1 cellular context compared by ENCODE assay signal in the genomic region with DNA sequence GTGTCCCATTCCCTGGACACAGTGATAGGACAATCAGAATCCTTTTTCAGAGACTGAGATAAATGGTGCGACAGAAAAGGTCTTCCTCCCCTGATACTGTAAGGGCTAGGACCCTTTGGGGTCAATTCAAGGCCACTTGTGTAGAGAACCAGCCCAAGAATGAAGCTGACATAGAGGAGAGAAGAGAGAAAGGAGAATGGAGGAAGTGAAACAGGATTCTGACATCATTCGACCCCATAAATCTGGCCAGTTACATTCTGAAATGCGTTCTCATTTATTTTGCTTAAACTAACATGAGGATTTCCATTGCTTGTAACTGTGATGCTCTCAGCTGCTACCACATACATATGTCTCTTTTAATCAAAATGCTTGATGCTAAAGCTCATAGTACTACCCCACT.
TF ChIP-seq lines count a peak whose summit lies in the region.

No MANE protein-coding gene starts in this region.

TF ChIP-seq in WTC11, 78 proteins besides CTCF, POLR2A, EP300 and RAD21 (continued from another document):
- TF ChIP-seq NR1H2 (CRISPR knock-in tag; IDR thresholded peaks at IDR 0.05) = no peak
- TF ChIP-seq TEAD4 (CRISPR knock-in tag; IDR thresholded peaks at IDR 0.05) = no peak
- TF ChIP-seq, protein P1, sequence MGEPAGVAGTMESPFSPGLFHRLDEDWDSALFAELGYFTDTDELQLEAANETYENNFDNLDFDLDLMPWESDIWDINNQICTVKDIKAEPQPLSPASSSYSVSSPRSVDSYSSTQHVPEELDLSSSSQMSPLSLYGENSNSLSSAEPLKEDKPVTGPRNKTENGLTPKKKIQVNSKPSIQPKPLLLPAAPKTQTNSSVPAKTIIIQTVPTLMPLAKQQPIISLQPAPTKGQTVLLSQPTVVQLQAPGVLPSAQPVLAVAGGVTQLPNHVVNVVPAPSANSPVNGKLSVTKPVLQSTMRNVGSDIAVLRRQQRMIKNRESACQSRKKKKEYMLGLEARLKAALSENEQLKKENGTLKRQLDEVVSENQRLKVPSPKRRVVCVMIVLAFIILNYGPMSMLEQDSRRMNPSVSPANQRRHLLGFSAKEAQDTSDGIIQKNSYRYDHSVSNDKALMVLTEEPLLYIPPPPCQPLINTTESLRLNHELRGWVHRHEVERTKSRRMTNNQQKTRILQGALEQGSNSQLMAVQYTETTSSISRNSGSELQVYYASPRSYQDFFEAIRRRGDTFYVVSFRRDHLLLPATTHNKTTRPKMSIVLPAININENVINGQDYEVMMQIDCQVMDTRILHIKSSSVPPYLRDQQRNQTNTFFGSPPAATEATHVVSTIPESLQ (CRISPR knock-in tag; IDR thresholded peaks at IDR 0.05) = no peak
- TF ChIP-seq TEAD1 (CRISPR knock-in tag; IDR thresholded peaks at IDR 0.05) = no peak
- no peak for TF ChIP-seq NR2C2 (CRISPR knock-in tag; IDR thresholded peaks at IDR 0.05)
